18 cellular contexts compared by ENCODE assay signal in genomic region chr5:138922494-138922893, GRCh38. TPM values are rescaled to one million over a fixed set of nuclear protein-coding genes. Genes with fewer than 3 reads are reported as not detected.
"Had no signal": no experiment of that assay in that cellular context is flagged by ENCODE, and none has a peak within 500 bp of the region (broad histone marks: within the 10 kb centered on the region; RNA-seq: fewer than 3 reads in every experiment).

No MANE protein-coding gene starts in this region.

- H3K9ac ChIP-seq: parathyroid adenoma had no signal

- H3K27me3 Mint-ChIP-seq: stimulated activated memory B cell treated with anti-CD40 and anti-IgM and Interleukin-4, amounts not matched to agents 10 μg/mL and 1 μg/mL and 100 μg/mL, for 72 hours had no signal

- DNase-seq: activated CD4-positive, alpha-beta T cell treated with anti-CD3 and anti-CD28 coated beads, Interleukin-2, amount 50 U/mL, for 1 hour; activated CD8-positive, alpha-beta memory T cell treated with anti-CD3 and anti-CD28 coated beads for 24 hours; activated naive CD4-positive, alpha-beta T cell; activated naive CD8-positive, alpha-beta T cell treated with anti-CD3 and anti-CD28 coated beads, Interleukin-2, amount 10 ng/mL, durations not matched to agents 7 days and 5 days; anterior cingulate cortex; cerebellar nuclear complex; dermis blood vessel endothelial cell; erythroblast; left colon; thyroid gland; uterus had no signal

- H3K9me3 Mint-ChIP-seq: activated naive CD8-positive, alpha-beta T cell treated with anti-CD3 and anti-CD28 coated beads, Interleukin-2, amount 10 ng/mL, durations not matched to agents 7 days and 5 days; activated T-helper 1 cell treated with anti-CD3 and anti-CD28 coated beads, Interleukin-12 subunit alpha, Interleukin-12 subunit beta, Interleukin-2, Interleukin-4 antibody, amounts not matched to agents 30 ng/mL and 10 ng/mL and 1 ng/mL, durations not matched to agents 14 hours and 24 hours and 36 hours; stimulated activated memory B cell treated with anti-CD40 and anti-IgM and Interleukin-4, amounts not matched to agents 10 μg/mL and 1 μg/mL and 100 μg/mL, for 72 hours had no signal

- H3K4me3 Mint-ChIP-seq: activated naive CD8-positive, alpha-beta T cell treated with anti-CD3 and anti-CD28 coated beads, Interleukin-2, amount 10 ng/mL, durations not matched to agents 7 days and 5 days; activated T-helper 1 cell treated with anti-CD3 and anti-CD28 coated beads, Interleukin-12 subunit alpha, Interleukin-12 subunit beta, Interleukin-2, Interleukin-4 antibody, amounts not matched to agents 30 ng/mL and 10 ng/mL and 1 ng/mL, durations not matched to agents 14 hours and 24 hours and 36 hours; stimulated activated memory B cell treated with anti-CD40 and anti-IgM and Interleukin-4, amounts not matched to agents 10 μg/mL and 1 μg/mL and 100 μg/mL, for 72 hours had no signal

- H3K79me2 ChIP-seq: parathyroid adenoma had no signal

- H3K9me3 ChIP-seq: gastroesophageal sphincter, thyroid gland, uterus had no signal

- H3K36me3 Mint-ChIP-seq: activated naive CD8-positive, alpha-beta T cell treated with anti-CD3 and anti-CD28 coated beads, Interleukin-2, amount 10 ng/mL, durations not matched to agents 7 days and 5 days had no signal

- H3K4me1 ChIP-seq: parathyroid adenoma, uterus had no signal

- H3K27ac Mint-ChIP-seq: activated naive CD8-positive, alpha-beta T cell treated with anti-CD3 and anti-CD28 coated beads, Interleukin-2, amount 10 ng/mL, durations not matched to agents 7 days and 5 days; activated T-helper 1 cell treated with anti-CD3 and anti-CD28 coated beads, Interleukin-12 subunit alpha, Interleukin-12 subunit beta, Interleukin-2, Interleukin-4 antibody, amounts not matched to agents 30 ng/mL and 10 ng/mL and 1 ng/mL, durations not matched to agents 14 hours and 24 hours and 36 hours; stimulated activated memory B cell treated with anti-CD40 and anti-IgM and Interleukin-4, amounts not matched to agents 10 μg/mL and 1 μg/mL and 100 μg/mL, for 72 hours had no signal

- H3K27me3 ChIP-seq: gastroesophageal sphincter, thyroid gland, uterus had no signal

- H3K36me3 ChIP-seq: uterus had no signal

- ATAC-seq: activated CD4-positive, CD25-positive, alpha-beta regulatory T cell treated with anti-CD3 and anti-CD28 coated beads, Interleukin-2, amount 50 U/mL, for 24 hours; gastroesophageal sphincter; left colon; stimulated activated memory B cell treated with anti-CD40 and anti-IgM and Interleukin-4, amounts not matched to agents 10 μg/mL and 1 μg/mL and 100 μg/mL, for 72 hours had no signal

- H3K4me1 Mint-ChIP-seq: activated naive CD8-positive, alpha-beta T cell treated with anti-CD3 and anti-CD28 coated beads, Interleukin-2, amount 10 ng/mL, durations not matched to agents 7 days and 5 days; stimulated activated memory B cell treated with anti-CD40 and anti-IgM and Interleukin-4, amounts not matched to agents 10 μg/mL and 1 μg/mL and 100 μg/mL, for 72 hours had no signal

- H3K4me3 ChIP-seq: gastroesophageal sphincter, lung, thyroid gland, uterus had no signal

- FAIRE-seq: islet of Langerhans had no signal

- H2AFZ ChIP-seq: parathyroid adenoma had no signal

- H3K27ac ChIP-seq: parathyroid adenoma, uterus had no signal

RNA-seq across cellular contexts. Expression of gene LRRTM2, which starts 47.4 kb away (rescaled TPM):
- total RNA-seq: activated T-helper 1 cell treated with anti-CD3 and anti-CD28 coated beads, Interleukin-12 subunit alpha, Interleukin-12 subunit beta, Interleukin-2, Interleukin-4 antibody, amounts not matched to agents 30 ng/mL and 10 ng/mL and 1 ng/mL, durations not matched to agents 14 hours and 24 hours and 36 hours had no signal
